5 cellular contexts compared by ENCODE assay signal in genomic region chr19:55534280-55534679, GRCh38. TPM values are rescaled to one million over a fixed set of nuclear protein-coding genes. Genes with fewer than 3 reads are reported as not detected.
"Had no signal": no experiment of that assay in that cellular context is flagged by ENCODE, and none has a peak within 500 bp of the region (broad histone marks: within the 10 kb centered on the region; RNA-seq: fewer than 3 reads in every experiment).

No MANE protein-coding gene starts in this region.

RNA-seq across cellular contexts. Expression of gene SBK2, which starts 2.7 kb away (rescaled TPM):
- total RNA-seq: HT-29, HT1080, IMR-90 had no signal
- polyA plus RNA-seq: HepG2, IgD-negative memory B cell had no signal

RNA-seq across cellular contexts. Expression of gene SBK3, which starts 11.1 kb away (rescaled TPM):
- total RNA-seq: HT1080 had no signal
- polyA plus RNA-seq: IgD-negative memory B cell had no signal

RNA-seq across cellular contexts. Expression of gene SSC5D, which starts 46.0 kb away (rescaled TPM):
- total RNA-seq: HepG2, HT-29 had no signal
- polyA plus RNA-seq: HepG2, IgD-negative memory B cell had no signal
